In genomic region chr3:101453966-101454365, GRCh38 we compare ENCODE assay signal across 1 cellular context.
TF ChIP-seq lines count a peak whose summit lies in the region.

No MANE protein-coding gene starts in this region.

TF ChIP-seq in IMR-90, 13 proteins besides CTCF, POLR2A, EP300 and RAD21:
- no peak for TF ChIP-seq FOS (IDR thresholded peaks at IDR 0.05; ENCODE audit: low read depth, low read length)
- TF ChIP-seq NFE2L2 (IDR thresholded peaks at IDR 0.05; ENCODE audit: low read depth, low read length): peak; percentile 83
